Comparison of ENCODE assay signal across 1 cellular context in genomic region chr11:45881708-45882368, GRCh38.
TF ChIP-seq lines count a peak whose summit lies in the region.

No MANE protein-coding gene starts in this region.

TF ChIP-seq in SK-N-SH, 30 proteins besides CTCF, POLR2A, EP300 and RAD21 (continued from another document):
- no peak for TF ChIP-seq IRF3 (IDR thresholded peaks at IDR 0.05; ENCODE audit: low read depth, low read length)
- no peak for TF ChIP-seq TAF1 (IDR thresholded peaks at IDR 0.05; ENCODE audit: borderline replicate concordance, low read depth, low read length)
- no peak for TF ChIP-seq TEAD4 (IDR thresholded peaks at IDR 0.05; ENCODE audit: borderline replicate concordance, insufficient read depth)
- peak; percentile 44; the same call in 1 of the 2 replicates for TF ChIP-seq NFIC (IDR thresholded peaks at IDR 0.05; ENCODE audit: borderline replicate concordance)
- TF ChIP-seq RXRA (IDR thresholded peaks at IDR 0.05; ENCODE audit: borderline replicate concordance, low read depth), result no peak
- peak; percentile 43; the same call in 1 of the 2 replicates for TF ChIP-seq RCOR1 (IDR thresholded peaks at IDR 0.05; ENCODE audit: low read length)
- no peak for TF ChIP-seq YY1 (IDR thresholded peaks at IDR 0.05; ENCODE audit: low read depth)
- no peak for TF ChIP-seq EZH2phosphoT487 (IDR thresholded peaks at IDR 0.05; ENCODE audit: borderline replicate concordance, low read depth)
